In the genomic region with DNA sequence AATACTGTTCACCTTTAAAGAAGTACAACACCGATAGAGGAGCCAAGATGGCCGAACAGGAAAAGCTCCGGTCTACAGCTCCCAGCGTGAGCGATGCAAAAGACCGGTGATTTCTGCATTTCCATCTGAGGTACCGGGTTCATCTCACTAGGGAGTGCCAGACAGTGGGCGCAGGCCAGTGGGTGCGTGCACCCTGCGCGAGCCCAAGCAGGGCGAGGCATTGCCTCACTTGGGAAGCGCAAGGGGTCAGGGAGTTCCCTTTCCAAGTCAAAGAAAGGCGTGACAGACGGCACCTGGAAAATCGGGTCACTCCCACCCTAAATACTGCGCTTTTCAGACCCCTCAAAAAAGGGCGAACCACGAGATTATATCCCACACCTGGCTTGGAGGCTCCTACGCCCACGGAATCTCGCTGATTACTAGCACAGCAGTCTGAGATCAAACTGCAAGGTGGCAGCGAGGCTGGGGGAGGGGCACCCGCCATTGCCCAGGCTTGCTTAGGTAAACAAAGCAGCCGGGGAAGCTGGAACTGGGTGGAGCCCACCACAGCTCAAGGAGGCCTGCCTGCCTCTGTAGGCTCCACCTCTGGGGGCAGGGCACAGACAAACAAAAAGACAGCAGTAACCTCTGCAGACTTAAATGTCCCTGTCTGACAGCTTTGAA, we compare ENCODE assay signal across 7 cellular contexts.
DNase-seq lines count a peak whose midpoint lies in the region; TF ChIP-seq lines count a peak whose summit lies in the region.
"Not testable (repeated sequence)": the region's sequence is repeated elsewhere in the genome, so short reads cannot be mapped to it uniquely, and the experiment has no call there.

No MANE protein-coding gene starts in this region.

- DNase-seq in DMS53 (lab: John Stamatoyannopoulos, UW) (peak; percentile 76), NCI-H526 (lab: John Stamatoyannopoulos, UW) (peak; percentile 29 to 35), PC-9 (peak in 1 of 2 experiments; percentile 73), posterior vena cava (ENCODE audit: low spot score) (peak; percentile 51)

- H3K9ac ChIP-seq in ES-I3 (ENCODE audit: low read depth, low read length): peak overlapping the region; percentile 38
- peak overlapping the region; percentile 67 for H3K9ac ChIP-seq in HUES6 (ENCODE audit: low read length)
- not testable (repeated sequence) for H3K9ac ChIP-seq in iPS-15b (ENCODE audit: low read depth, low read length)

- not testable (repeated sequence) for H3K4me1 ChIP-seq in ES-I3 (ENCODE audit: insufficient read depth, low read length); HUES6 (ENCODE audit: control insufficient read depth, insufficient read depth, low read length); PC-9 (replicated peaks; ENCODE audit: insufficient read depth); iPS-15b (ENCODE audit: control insufficient read depth, insufficient read depth, low read length)

- H3F3A ChIP-seq in PC-9 (ENCODE audit: insufficient read depth, low read depth): not testable (repeated sequence)

- H3K4me2 ChIP-seq in PC-9: peak overlapping the region; percentile 88

- not testable (repeated sequence) for H3K79me2 ChIP-seq in PC-9 (ENCODE audit: low read depth)

- BruUV-seq in PC-9 (replicated peaks; lab: Mats Ljungman, UMichigan): TSS peak; percentile 61

- intact Hi-C loops in PC-9 (cut with micrococcal nuclease; ENCODE audit: unreplicated experiment); posterior vena cava (cut with DNase I): not testable (repeated sequence)

- not testable (repeated sequence) for H3K9me3 ChIP-seq in ES-I3 (ENCODE audit: control insufficient read depth, insufficient read depth, low read length); HUES6 (ENCODE audit: control insufficient read depth, insufficient read depth, low read depth, low read length); PC-9 (ENCODE audit: insufficient read depth, low read depth); iPS-15b (ENCODE audit: control insufficient read depth, insufficient read depth, low read length)

- not testable (repeated sequence) for TF ChIP-seq CTCF in PC-9 (conservative IDR thresholded peaks at IDR 0.05)

- not testable (repeated sequence) for H3K9me2 ChIP-seq in PC-9 (ENCODE audit: insufficient read depth)

- peak overlapping the region; percentile 99 for H2AFZ ChIP-seq in PC-9

- H3K36me3 ChIP-seq in ES-I3 (ENCODE audit: insufficient read depth, low read length); HUES6 (ENCODE audit: control insufficient read depth, insufficient read depth, low read length); PC-9 (ENCODE audit: low read depth); iPS-15b (ENCODE audit: control insufficient read depth, insufficient read depth, low read length): not testable (repeated sequence)

- not testable (repeated sequence) for H4K20me1 ChIP-seq in PC-9 (ENCODE audit: insufficient read depth)

- not testable (repeated sequence) for H3K27ac ChIP-seq in HUES6 (ENCODE audit: low read depth, low read length)
- H3K27ac ChIP-seq in PC-9: peak overlapping the region; percentile 41; the same call in 1 of the 2 replicates

- CTCF ChIA-PET in PC-9 (lab: Charles Lee): not testable (repeated sequence)

- not testable (repeated sequence) for H3K27me3 ChIP-seq in HUES6 (ENCODE audit: control insufficient read depth, insufficient read depth, low read length); PC-9 (ENCODE audit: insufficient read depth, low read depth); iPS-15b (ENCODE audit: control insufficient read depth, insufficient read depth, low read length)

- POLR2A ChIA-PET in PC-9 (lab: Charles Lee; ENCODE audit: unreplicated experiment): interaction anchor here (0.7 kb wide), 1 partner anchor 613 kb away, joined by 3 read pairs; no protein-coding TSS in a partner anchor

- H3K4me3 ChIP-seq in HUES6 (ENCODE audit: low read depth, low read length) (peak overlapping the region; percentile 38; the same call in 1 of the 2 replicates), PC-9 (peak overlapping the region; percentile 82), iPS-15b (ENCODE audit: low read depth, low read length) (peak overlapping the region; percentile 13)

Comparison
In these comparisons a context has a peak if more than half of its experiments do, and no peak if none do; other contexts are left out.
1. H3K4me3 ChIP-seq: peak in every context shown above with its lines; median percentile 82 in PC-9; 38 in HUES6; 13 in iPS-15b.